24 cellular contexts compared by ENCODE assay signal in the genomic region with DNA sequence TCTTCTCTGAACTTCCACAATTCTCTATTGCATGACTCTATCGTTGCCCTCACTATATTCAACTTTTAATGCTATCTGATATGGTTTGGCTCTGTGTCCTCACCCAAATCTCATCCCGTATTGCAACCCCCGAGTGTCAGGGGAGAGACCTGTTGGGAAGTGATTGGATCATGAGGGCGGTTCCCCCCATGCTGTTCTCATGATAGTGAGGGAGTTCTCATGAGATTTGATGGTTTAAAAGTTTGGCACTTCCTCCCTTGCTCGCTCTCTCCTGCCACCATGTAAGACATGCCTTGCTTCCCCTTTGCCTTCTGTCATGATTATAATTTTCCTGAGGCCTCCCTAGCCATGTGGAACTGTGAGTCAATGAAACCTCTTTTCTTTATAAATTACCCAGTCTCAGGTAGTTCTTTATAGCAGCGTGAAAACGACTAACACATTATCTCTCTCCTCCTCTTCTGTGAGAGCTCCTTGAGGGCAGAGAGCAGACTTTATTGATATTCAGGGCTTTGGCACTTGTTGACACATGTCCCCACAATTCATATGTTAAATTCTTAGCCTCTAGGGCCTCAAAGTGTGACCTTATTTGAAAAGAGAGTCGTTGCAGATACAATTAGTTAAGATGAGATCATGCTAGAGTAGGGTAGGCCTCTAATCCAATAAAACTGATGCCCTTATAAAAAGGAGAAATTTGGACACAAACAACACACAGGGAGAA. TPM values are rescaled to one million over a fixed set of nuclear protein-coding genes. Genes with fewer than 3 reads are reported as not detected.
DNase-seq lines count a peak whose midpoint lies in the region; ATAC-seq and TF ChIP-seq lines count a peak whose summit lies in the region.
"Had no signal": no experiment of that assay in that cellular context is flagged by ENCODE, and none has a peak within 500 bp of the region (broad histone marks: within the 10 kb centered on the region; RNA-seq: fewer than 3 reads in every experiment).

No MANE protein-coding gene starts in this region.

- DNase-seq in H9 = no peak
- DNase-seq in OCI-M1 (lab: John Stamatoyannopoulos, UW) = peak; percentile 41
- DNase-seq in erythroblast (lab: John Stamatoyannopoulos, UW) = peak; percentile 14 to 54
- DNase-seq in nephron progenitor cell = no peak
- no peak for DNase-seq in NCI-H2029 (lab: John Stamatoyannopoulos, UW)
- DNase-seq in Karpas-422 = no peak
- DNase-seq: Calu3, DMS153, DND-41, KG1, NCI-H1048, NCI-H1417, NCI-H1694, NCI-H2081, NCI-H2227 treated with DMSO at 0.1 percent for 48 hours, NCI-H526 treated with DMSO at 0.1 percent for 48 hours, Peyer's patch, SIG-M5, SK-N-SH, SW 1271 had no signal

- no peak overlapping the region for H3K4me3 ChIP-seq in Karpas-422 (ENCODE audit: low read length)
- H3K4me3 ChIP-seq: Peyer's patch had no signal

- no peak overlapping the region for H2BK20ac ChIP-seq in H9 (ENCODE audit: low read depth, low read length, poor library complexity, severe bottlenecking)

- H2BK5ac ChIP-seq in H9 (ENCODE audit: insufficient read length, low read length) = no peak overlapping the region

- no peak overlapping the region for H4K5ac ChIP-seq in H9 (ENCODE audit: insufficient read length, low read depth, low read length)

- H2BK15ac ChIP-seq in H9 (ENCODE audit: low read depth, low read length) = no peak overlapping the region

- H3K23ac ChIP-seq in H9 (ENCODE audit: insufficient read length, low read depth, low read length) = no peak overlapping the region

- no peaks in the 10 kb centered on the region for H4K20me1 ChIP-seq in H9 (ENCODE audit: control insufficient read depth, insufficient read depth, insufficient read length)
- H4K20me1 ChIP-seq in Karpas-422 (ENCODE audit: insufficient read depth, low read depth, low read length) = no peaks in the 10 kb centered on the region

- H3K9me2 ChIP-seq in Karpas-422 (replicated peaks; ENCODE audit: insufficient read depth, low read length) = no peaks in the 10 kb centered on the region
- H3K9me2 ChIP-seq: SK-N-SH had no signal

- peaks cover 2 to 20% (median 9%) of the 10 kb centered on the region in 3 experiments for H3K36me3 Mint-ChIP-seq in H9 (ENCODE audit: insufficient read depth in 1 of 3, low read depth in 3 of 3)
- H3K36me3 Mint-ChIP-seq in nephron progenitor cell (ENCODE audit: low read depth) = no peaks in the 10 kb centered on the region

- TF ChIP-seq CTCF in H9 (conservative IDR thresholded peaks at IDR 0.05) (no peak), nephron progenitor cell (IDR thresholded peaks at IDR 0.05) (no peak)

- H2AFZ ChIP-seq in H9 (ENCODE audit: low read length) (no peak overlapping the region), Karpas-422 (ENCODE audit: low read length) (no peak overlapping the region)

- no peak overlapping the region for H4K8ac ChIP-seq in H9 (replicated peaks; ENCODE audit: insufficient read length, low read depth, low read length)

- H4K91ac ChIP-seq in H9 (ENCODE audit: insufficient read length, low read depth, low read length) = no peak overlapping the region

- H3K27ac ChIP-seq in H9 (ENCODE audit: insufficient read length, low read depth, low read length) (no peak overlapping the region), Karpas-422 (ENCODE audit: low read length) (no peak overlapping the region)
- H3K27ac ChIP-seq: Peyer's patch had no signal

- H3K18ac ChIP-seq in H9 (ENCODE audit: insufficient read length, low read depth, low read length) = no peak overlapping the region

- H3K79me1 ChIP-seq in H9 (ENCODE audit: insufficient read depth, low read depth, low read length, poor library complexity, severe bottlenecking) = no peaks in the 10 kb centered on the region

- no peaks in the 10 kb centered on the region for H3K23me2 ChIP-seq in H9 (ENCODE audit: insufficient read length, low read depth, low read length, poor library complexity, severe bottlenecking)

- H2BK12ac ChIP-seq in H9 (ENCODE audit: insufficient read length, low read depth, low read length) = no peak overlapping the region

- H3T11ph ChIP-seq in H9 (ENCODE audit: low read length) = no peak overlapping the region

- H3K9ac ChIP-seq in H9 (ENCODE audit: extremely low read depth, insufficient read length, low read length) (no peak overlapping the region), Karpas-422 (ENCODE audit: low read length) (no peak overlapping the region)
- H3K9ac ChIP-seq: SK-N-SH had no signal

- H2BK120ac ChIP-seq in H9 (ENCODE audit: low read depth, low read length, poor library complexity, severe bottlenecking) = no peak overlapping the region

- H3K14ac ChIP-seq in H9 (ENCODE audit: insufficient read depth, low read length) = no peak overlapping the region

- TF ChIP-seq POLR2A in erythroblast (IDR thresholded peaks at IDR 0.05; ENCODE audit: low read length) = no peak

- H3K27me3 Mint-ChIP-seq in H9 (ENCODE audit: low read depth) (peaks cover 5% of the 10 kb centered on the region), nephron progenitor cell (ENCODE audit: low read depth, poor library complexity) (no peaks in the 10 kb centered on the region)

- H3K4me1 Mint-ChIP-seq in H9 (peaks cover 39 to 40% of the 10 kb centered on the region in 2 experiments), nephron progenitor cell (peaks cover 10% of the 10 kb centered on the region)

- no peak overlapping the region for H2AK5ac ChIP-seq in H9 (ENCODE audit: insufficient read length, low read length)

- no peak overlapping the region for H3K4ac ChIP-seq in H9 (ENCODE audit: low read depth, low read length)

- H3K4me2 ChIP-seq in H9 (ENCODE audit: insufficient read depth, insufficient read length, low read length) (peak overlapping the region; percentile 13), Karpas-422 (ENCODE audit: low read depth, low read length, poor library complexity, severe bottlenecking) (no peak overlapping the region)
- H3K4me2 ChIP-seq: SK-N-SH had no signal

- H3K4me1 ChIP-seq in H9 (ENCODE audit: insufficient read depth, low read length) = no peaks in the 10 kb centered on the region; the same call in 1 of the 2 replicates
- H3K4me1 ChIP-seq in Karpas-422 (ENCODE audit: low read length) = peaks cover 11% of the 10 kb centered on the region
- H3K4me1 ChIP-seq: Peyer's patch had no signal

- H3K9me3 Mint-ChIP-seq in H9 = peaks cover 12 to 14% of the 10 kb centered on the region in 2 experiments; a peak in 4 of 5 replicates
- peaks cover 10% of the 10 kb centered on the region for H3K9me3 Mint-ChIP-seq in nephron progenitor cell

- no peak overlapping the region for H3K56ac ChIP-seq in H9 (ENCODE audit: insufficient read length, low read depth, low read length)

- peak overlapping the region in 2 of 3 experiments; percentile 46 to 71; a peak in 4 of 7 replicates for H3K27ac Mint-ChIP-seq in H9
- peak overlapping the region; percentile 2 for H3K27ac Mint-ChIP-seq in nephron progenitor cell

- H3K27me3 ChIP-seq in H9 (ENCODE audit: insufficient read depth, low read length) = no peaks in the 10 kb centered on the region
- H3K27me3 ChIP-seq in Karpas-422 (ENCODE audit: low read length) = no peaks in the 10 kb centered on the region
- H3K27me3 ChIP-seq: Peyer's patch had no signal

- no peaks in the 10 kb centered on the region for H3K36me3 ChIP-seq in Karpas-422 (ENCODE audit: insufficient read depth, low read length)
- H3K36me3 ChIP-seq: Peyer's patch had no signal

- H3K4me3 Mint-ChIP-seq in H9 = no peak overlapping the region; a peak in 1 of 5 replicates
- H3K4me3 Mint-ChIP-seq in nephron progenitor cell = no peak overlapping the region

- H3K79me2 ChIP-seq in H9 (ENCODE audit: insufficient read depth, low read length) = no peaks in the 10 kb centered on the region
- no peaks in the 10 kb centered on the region for H3K79me2 ChIP-seq in Karpas-422 (ENCODE audit: low read length)

- no peak for ATAC-seq in HG02938 (IDR thresholded peaks at IDR 0.05; ENCODE audit: unreplicated experiment)
- no peak for ATAC-seq in GM19328 (IDR thresholded peaks at IDR 0.05; ENCODE audit: unreplicated experiment)

- no peaks in the 10 kb centered on the region for H3K9me3 ChIP-seq in H9 (ENCODE audit: control insufficient read depth, low read depth, low read length)
- no peaks in the 10 kb centered on the region for H3K9me3 ChIP-seq in Karpas-422 (ENCODE audit: low read length)
- H3K9me3 ChIP-seq: Peyer's patch, SK-N-SH had no signal

- WGBS in H9 (ENCODE audit: extremely low coverage, insufficient read length, low lambda C conversion rate) = no CpG with 5 or more reads among the region's 8 CpGs

RNA-seq across cellular contexts. Expression of a gene that starts 52.1 kb away (rescaled TPM):
- total RNA-seq in H9 (2021) = 0.20 TPM in 1 of 2 replicates, not detected in the other
- 0.14 TPM in 1 of 2 replicates, not detected in the other for total RNA-seq in Karpas-422 (2014; rRNA removed; shearing (Covaris generic); ENCODE audit: low replicate concordance)
- total RNA-seq: A172, HT1080 had no signal

Comparison
In these comparisons a context has a peak if more than half of its experiments do, and no peak if none do; other contexts are left out.
1. DNase-seq: peak in OCI-M1 (single experiment) and erythroblast (2 of 2); none in H9 (single experiment), nephron progenitor cell (single experiment), NCI-H2029 (single experiment) and Karpas-422 (single experiment).